1 cellular context compared by ENCODE assay signal in genomic region chr3:141729240-141729639, GRCh38.
TF ChIP-seq lines count a peak whose summit lies in the region.

No MANE protein-coding gene starts in this region.

TF ChIP-seq in HCT116, 20 proteins besides CTCF, POLR2A, EP300 and RAD21 (continued from another document):
- no peak for TF ChIP-seq REST (IDR thresholded peaks at IDR 0.05; ENCODE audit: low read depth)
- no peak for TF ChIP-seq EGR1 (IDR thresholded peaks at IDR 0.05; ENCODE audit: low read depth)
- TF ChIP-seq ATF3 (IDR thresholded peaks at IDR 0.05), result no peak
- TF ChIP-seq CBX3 (IDR thresholded peaks at IDR 0.05; ENCODE audit: low read depth), result no peak
- no peak for TF ChIP-seq ELF1 (IDR thresholded peaks at IDR 0.05; ENCODE audit: borderline replicate concordance, low read depth)
- TF ChIP-seq FOSL1 (IDR thresholded peaks at IDR 0.05; ENCODE audit: low read depth), result no peak
- TF ChIP-seq EZH2 (IDR thresholded peaks at IDR 0.05), result no peak
- no peak for TF ChIP-seq SIN3A (IDR thresholded peaks at IDR 0.05; ENCODE audit: low read depth)
- TF ChIP-seq POLR2AphosphoS5 (IDR thresholded peaks at IDR 0.05; ENCODE audit: low read depth, low read length), result no peak
